In the genomic region with DNA sequence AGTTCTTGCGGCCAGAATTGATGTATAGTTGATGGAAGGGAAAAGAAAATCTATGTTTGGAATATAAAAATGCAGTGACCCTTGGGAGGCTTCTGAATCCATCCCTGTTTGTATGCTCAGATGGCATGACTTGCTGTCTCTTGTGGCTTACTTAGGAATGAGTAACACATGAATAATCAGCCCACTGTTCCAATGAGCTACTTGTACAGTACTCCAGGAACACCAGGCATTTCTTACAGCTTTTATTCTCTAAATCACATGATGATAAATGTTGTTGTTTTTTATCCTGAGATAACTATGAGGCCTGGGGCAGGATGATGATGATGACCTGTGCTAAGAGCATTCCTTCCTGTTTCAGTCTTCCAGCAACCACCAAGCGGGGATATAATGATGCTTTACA, we compare ENCODE assay signal across 12 cellular contexts. TPM values are rescaled to one million over a fixed set of nuclear protein-coding genes. Genes with fewer than 3 reads are reported as not detected.
A peak's percentile ranks its signal among the peaks of the same experiment; 100 is the strongest.
DNase-seq lines count a peak whose midpoint lies in the region; ATAC-seq, FAIRE-seq and TF ChIP-seq lines count a peak whose summit lies in the region.
"Had no signal": no experiment of that assay in that cellular context is flagged by ENCODE, and none has a peak within 500 bp of the region (broad histone marks: within the 10 kb centered on the region; RNA-seq: fewer than 3 reads in every experiment).

No MANE protein-coding gene starts in this region.

- H3K79me2 ChIP-seq in astrocyte (ENCODE audit: insufficient read depth, low read length): no peaks in the 10 kb centered on the region

- no peaks in the 10 kb centered on the region for H3K36me3 Mint-ChIP-seq in astrocyte (ENCODE audit: low read depth, unreplicated experiment)
- no peaks in the 10 kb centered on the region for H3K36me3 Mint-ChIP-seq in CD14-positive monocyte

- intact Hi-C loops in CD14-positive monocyte (cut with micrococcal nuclease): no loop called here

- H3K27me3 ChIP-seq in AG04450 (ENCODE audit: control insufficient read depth, insufficient read depth, low read length) (no peaks in the 10 kb centered on the region), astrocyte (ENCODE audit: insufficient read depth, low read length) (no peaks in the 10 kb centered on the region)
- H3K27me3 ChIP-seq: ovary had no signal

- DNase-seq in AG04450 (ENCODE audit: low read depth, low spot score): peak; percentile 32
- DNase-seq in HK-2 (ENCODE audit: unreplicated experiment): peak; percentile 8
- peak; percentile 91 for DNase-seq in astrocyte (ENCODE audit: low read depth)
- peak; percentile 80 for DNase-seq in glomerular visceral epithelial cell (ENCODE audit: extremely low spot score)
- no peak for DNase-seq in CD14-positive monocyte (ENCODE audit: low spot score)
- no peak for DNase-seq in SKM-1 (lab: John Stamatoyannopoulos, UW; ENCODE audit: unreplicated experiment)
- DNase-seq: NCI-H1092, ovary had no signal

- peak overlapping the region; percentile 60 for H3K4me2 ChIP-seq in astrocyte (ENCODE audit: low read length)

- no peaks in the 10 kb centered on the region for H4K20me1 ChIP-seq in astrocyte (ENCODE audit: insufficient read depth, low read length)

- TF ChIP-seq CTCF in AG04450 (IDR thresholded peaks at IDR 0.05; ENCODE audit: low read depth, low read length) (no peak), astrocyte (IDR thresholded peaks at IDR 0.05; ENCODE audit: insufficient read depth, low read depth, low read length) (no peak), CD14-positive monocyte (IDR thresholded peaks at IDR 0.05) (no peak)

- H3K27ac ChIP-seq in AG04450 (ENCODE audit: low read depth, low read length) (no peak overlapping the region), astrocyte (ENCODE audit: low read depth, low read length) (peak overlapping the region; percentile 54)
- H3K27ac ChIP-seq: C4-2B, ovary had no signal

- H3K4me1 Mint-ChIP-seq in astrocyte (ENCODE audit: low read depth, unreplicated experiment) (peaks cover 24% of the 10 kb centered on the region), CD14-positive monocyte (no peaks in the 10 kb centered on the region)

- CTCF ChIA-PET in AG04450 (lab: Charles Lee): no interaction called here

- no peak overlapping the region for H3K4me3 ChIP-seq in AG04450 (ENCODE audit: low read depth, low read length)
- peak overlapping the region; percentile 8 for H3K4me3 ChIP-seq in astrocyte (ENCODE audit: insufficient read depth, low read depth, low read length)
- H3K4me3 ChIP-seq: ovary had no signal

- H3K27ac Mint-ChIP-seq in astrocyte (ENCODE audit: unreplicated experiment) (peak overlapping the region; percentile 22), CD14-positive monocyte (no peak overlapping the region)

- FAIRE-seq in astrocyte (lab: Jason Lieb, UNC): peak; percentile 81
- FAIRE-seq: TTC549 had no signal

- peaks cover 26% of the 10 kb centered on the region for H3K4me1 ChIP-seq in astrocyte (ENCODE audit: insufficient read depth, low read length)

- POLR2A ChIA-PET in AG04450 (lab: Yijun Ruan, JAX): no interaction called here

- ATAC-seq in GM21619 (IDR thresholded peaks at IDR 0.05; ENCODE audit: unreplicated experiment) (no peak), GM19395 (IDR thresholded peaks at IDR 0.05; ENCODE audit: unreplicated experiment) (no peak)

- H3K27me3 Mint-ChIP-seq in astrocyte (ENCODE audit: low read depth, unreplicated experiment) (no peaks in the 10 kb centered on the region), CD14-positive monocyte (ENCODE audit: low read depth in 3 of 3) (peaks cover 0 to 3% (median 2%) of the 10 kb centered on the region in 3 donors)

- H3K9me3 ChIP-seq in AG04450 (ENCODE audit: control insufficient read depth, insufficient read depth, low read length) (no peaks in the 10 kb centered on the region), astrocyte (ENCODE audit: insufficient read depth, low read depth, low read length) (no peaks in the 10 kb centered on the region)
- H3K9me3 ChIP-seq: ovary had no signal

- H3K36me3 ChIP-seq in astrocyte (ENCODE audit: insufficient read depth, low read length): no peaks in the 10 kb centered on the region
- H3K36me3 ChIP-seq: ovary had no signal

- H3K9ac ChIP-seq in astrocyte (ENCODE audit: low read length): no peak overlapping the region

- no peak overlapping the region for H3K4me3 Mint-ChIP-seq in astrocyte (ENCODE audit: unreplicated experiment)
- H3K4me3 Mint-ChIP-seq in CD14-positive monocyte: no peak overlapping the region

- no peaks in the 10 kb centered on the region for H3K9me3 Mint-ChIP-seq in astrocyte (ENCODE audit: unreplicated experiment)
- peaks cover 0 to 5% (median 2%) of the 10 kb centered on the region in 7 donors for H3K9me3 Mint-ChIP-seq in CD14-positive monocyte

- H2AFZ ChIP-seq in astrocyte (ENCODE audit: low read depth, low read length): no peak overlapping the region

RNA-seq across cellular contexts. Expression of gene TMPRSS11E, which starts 18.9 kb away (rescaled TPM):
- polyA plus RNA-seq in AG04450 (2011; rRNA removed) (not detected in 2 replicates), CD14-positive monocyte (not detected)
- polyA minus RNA-seq in AG04450 (2011; rRNA and poly(A)+ RNA removed): not detected in 2 replicates
- 0.41 TPM in 1 of 2 replicates, not detected in the other for total RNA-seq in astrocyte
- total RNA-seq: ovary had no signal
- polyA plus RNA-seq: ovary had no signal

Comparison
In these comparisons a context has a peak if more than half of its experiments do, and no peak if none do; other contexts are left out.
1. DNase-seq: peak in AG04450 (single experiment), HK-2 (single experiment), astrocyte (single experiment) and glomerular visceral epithelial cell (single experiment); none in CD14-positive monocyte (single experiment) and SKM-1 (single experiment).